Comparison of ENCODE assay signal across 27 cellular contexts in genomic region chr2:17867133-17867532, GRCh38. TPM values are rescaled to one million over a fixed set of nuclear protein-coding genes. Genes with fewer than 3 reads are reported as not detected.
DNase-seq lines count a peak whose midpoint lies in the region; ATAC-seq and TF ChIP-seq lines count a peak whose summit lies in the region.
"Had no signal": no experiment of that assay in that cellular context is flagged by ENCODE, and none has a peak within 500 bp of the region (broad histone marks: within the 10 kb centered on the region; RNA-seq: fewer than 3 reads in every experiment).

No MANE protein-coding gene starts in this region.

- no peak for TF ChIP-seq CTCF in foreskin keratinocyte (conservative IDR thresholded peaks at IDR 0.05)

- no peaks in the 10 kb centered on the region for H3K36me3 ChIP-seq in trophoblast cell (ENCODE audit: control insufficient read depth in 1 of 2, insufficient read depth in 2 of 2, low read length in 2 of 2)
- H3K36me3 ChIP-seq: SJSA1 had no signal

- no peaks in the 10 kb centered on the region for H3K79me1 ChIP-seq in trophoblast cell (ENCODE audit: low read length)

- H3K4me3 ChIP-seq in trophoblast cell (ENCODE audit: low read depth, low read length) = no peak overlapping the region
- H3K4me3 ChIP-seq: GM23248, SJSA1 had no signal

- H2AK5ac ChIP-seq in trophoblast cell (ENCODE audit: low read length) = no peak overlapping the region

- H4K12ac ChIP-seq in trophoblast cell (ENCODE audit: low read depth, low read length) = no peak overlapping the region

- H2AFZ ChIP-seq in trophoblast cell (ENCODE audit: insufficient read depth, low read length, poor library complexity) = no peak overlapping the region
- H2AFZ ChIP-seq: GM23248 had no signal

- no peak overlapping the region for H2BK12ac ChIP-seq in trophoblast cell (ENCODE audit: low read length)

- no peaks in the 10 kb centered on the region for H3K79me2 ChIP-seq in trophoblast cell (ENCODE audit: control insufficient read depth, insufficient read depth, low read length, poor library complexity)

- H3K9me3 Mint-ChIP-seq in immature natural killer cell = peaks cover 0 to 9% (median under 1%) of the 10 kb centered on the region in 6 donors
- H3K9me3 Mint-ChIP-seq: CD8-positive, alpha-beta memory T cell; H9 had no signal

- DNase-seq in DMS53 treated with DMSO at 0.1 percent for 48 hours (lab: John Stamatoyannopoulos, UW; ENCODE audit: unreplicated experiment) = peak; percentile 5
- peak; percentile 45 for DNase-seq in NCI-H2227 treated with DMSO at 0.1 percent for 48 hours (lab: John Stamatoyannopoulos, UW)
- DNase-seq in foreskin keratinocyte = peak in 1 of 2 donors; percentile 17
- DNase-seq in trophoblast cell = no peak
- no peak for DNase-seq in cerebellar nuclear complex (lab: John Stamatoyannopoulos, UW)
- DNase-seq in stimulated activated CD4-positive, alpha-beta T cell treated with anti-CD3 and anti-CD28 coated beads, Interleukin-15, amount 100 ng/mL, for 24 hours = no peak
- no peak for DNase-seq in immature natural killer cell
- DNase-seq: Calu3; CD8-positive, alpha-beta memory T cell; DMS153; GF-D8; GM23248; H9; KBM-7; MM.1S; NCI-H1048; NCI-H1417 treated with DMSO at 0.1 percent for 48 hours; NCI-H187 treated with DMSO at 0.1 percent for 48 hours; NCI-H226; NCI-H524; NCI-H82 had no signal

- H3K27ac ChIP-seq in foreskin keratinocyte (no peak overlapping the region), trophoblast cell (ENCODE audit: low read depth, low read length) (no peak overlapping the region)
- H3K27ac ChIP-seq: C4-2B, GM23248, SJSA1 had no signal

- no peak overlapping the region for H3K4ac ChIP-seq in trophoblast cell (ENCODE audit: low read depth, low read length)

- H3K4me1 ChIP-seq in foreskin keratinocyte = no peaks in the 10 kb centered on the region
- no peaks in the 10 kb centered on the region for H3K4me1 ChIP-seq in trophoblast cell (ENCODE audit: control insufficient read depth in 1 of 2, insufficient read depth in 2 of 2, low read length in 2 of 2)
- H3K4me1 ChIP-seq: SJSA1 had no signal

- no peaks in the 10 kb centered on the region for H3K4me1 Mint-ChIP-seq in immature natural killer cell
- H3K4me1 Mint-ChIP-seq: CD8-positive, alpha-beta memory T cell; H9 had no signal

- peak overlapping the region; percentile 12 for H3K9ac ChIP-seq in trophoblast cell (ENCODE audit: low read length)
- H3K9ac ChIP-seq: GM23248 had no signal

- H3K4me2 ChIP-seq in trophoblast cell (ENCODE audit: low read length) = no peak overlapping the region

- H3K9me3 ChIP-seq in trophoblast cell (ENCODE audit: insufficient read depth, low read depth, low read length) = peaks cover 2% of the 10 kb centered on the region
- H3K9me3 ChIP-seq: SJSA1 had no signal

- no peaks in the 10 kb centered on the region for H3K36me3 Mint-ChIP-seq in immature natural killer cell
- H3K36me3 Mint-ChIP-seq: CD8-positive, alpha-beta memory T cell had no signal

- no peak overlapping the region for H3K18ac ChIP-seq in trophoblast cell (ENCODE audit: low read length)

- no CpG with 5 or more reads among the region's 2 CpGs for WGBS in trophoblast cell (ENCODE audit: extremely low coverage, insufficient coverage, insufficient read length)

- H3K23ac ChIP-seq in trophoblast cell (ENCODE audit: low read length) = peak overlapping the region; percentile 12

- ATAC-seq in foreskin keratinocyte = peak; percentile 53
- ATAC-seq: HepG2, Right ventricle myocardium inferior had no signal

- H3K27me3 ChIP-seq in foreskin keratinocyte = peaks cover 8% of the 10 kb centered on the region
- no peaks in the 10 kb centered on the region for H3K27me3 ChIP-seq in trophoblast cell (ENCODE audit: insufficient read depth, low read length)
- H3K27me3 ChIP-seq: SJSA1 had no signal

- no peak overlapping the region for H2BK5ac ChIP-seq in trophoblast cell (ENCODE audit: low read depth, low read length, poor library complexity)

- no peak overlapping the region for H4K8ac ChIP-seq in trophoblast cell (ENCODE audit: low read depth, low read length)

- H2BK120ac ChIP-seq in trophoblast cell (ENCODE audit: insufficient read depth, low read length, poor library complexity) = no peak overlapping the region

- H3K27ac Mint-ChIP-seq in immature natural killer cell = no peak overlapping the region
- H3K27ac Mint-ChIP-seq: CD8-positive, alpha-beta memory T cell had no signal

- peaks cover 0 to 2% (median 0%) of the 10 kb centered on the region in 3 donors for H3K27me3 Mint-ChIP-seq in immature natural killer cell (ENCODE audit: low read depth in 3 of 3)

- H3K4me3 Mint-ChIP-seq in immature natural killer cell = no peak overlapping the region
- H3K4me3 Mint-ChIP-seq: CD8-positive, alpha-beta memory T cell; H9 had no signal

- no peak overlapping the region for H4K91ac ChIP-seq in trophoblast cell (ENCODE audit: low read depth, low read length)

- no peak overlapping the region for H3K14ac ChIP-seq in trophoblast cell (ENCODE audit: low read length)

RNA-seq across cellular contexts. Expression of gene KCNS3, which starts 11.3 kb away (rescaled TPM):
- 5.1 and 12.0 TPM in 2 replicates for total RNA-seq in foreskin keratinocyte
- 3.5 and 6.8 TPM in 2 replicates for polyA plus RNA-seq in foreskin keratinocyte
- polyA plus RNA-seq in trophoblast cell (2013) = 1.4 and 1.6 TPM in 2 replicates
- not detected for polyA plus RNA-seq in immature natural killer cell
- total RNA-seq: CD8-positive, alpha-beta memory T cell; HepG2 had no signal
- polyA plus RNA-seq: CD8-positive, alpha-beta memory T cell; HepG2 had no signal

RNA-seq across cellular contexts. Expression of gene MSGN1, which starts 50.9 kb away (rescaled TPM):
- total RNA-seq in foreskin keratinocyte = not detected in 2 replicates
- not detected in 2 replicates for polyA plus RNA-seq in foreskin keratinocyte
- not detected in 2 replicates for polyA plus RNA-seq in trophoblast cell (2013)
- not detected for polyA plus RNA-seq in immature natural killer cell
- total RNA-seq: A172; Calu3; CD8-positive, alpha-beta memory T cell; GM23248; H9; HepG2; Right ventricle myocardium inferior; SJSA1 had no signal
- polyA plus RNA-seq: AG04450; CD8-positive, alpha-beta memory T cell; GM23248; HepG2 had no signal

Comparison
In these comparisons a context has a peak if more than half of its experiments do, and no peak if none do; other contexts are left out.
1. DNase-seq: peak in DMS53 treated with DMSO at 0.1 percent for 48 hours (single experiment) and NCI-H2227 treated with DMSO at 0.1 percent for 48 hours (single experiment); none in trophoblast cell (0 of 2), cerebellar nuclear complex (0 of 2), stimulated activated CD4-positive, alpha-beta T cell treated with anti-CD3 and anti-CD28 coated beads, Interleukin-15, amount 100 ng/mL, for 24 hours (single experiment) and immature natural killer cell (0 of 3).